In the genomic region with DNA sequence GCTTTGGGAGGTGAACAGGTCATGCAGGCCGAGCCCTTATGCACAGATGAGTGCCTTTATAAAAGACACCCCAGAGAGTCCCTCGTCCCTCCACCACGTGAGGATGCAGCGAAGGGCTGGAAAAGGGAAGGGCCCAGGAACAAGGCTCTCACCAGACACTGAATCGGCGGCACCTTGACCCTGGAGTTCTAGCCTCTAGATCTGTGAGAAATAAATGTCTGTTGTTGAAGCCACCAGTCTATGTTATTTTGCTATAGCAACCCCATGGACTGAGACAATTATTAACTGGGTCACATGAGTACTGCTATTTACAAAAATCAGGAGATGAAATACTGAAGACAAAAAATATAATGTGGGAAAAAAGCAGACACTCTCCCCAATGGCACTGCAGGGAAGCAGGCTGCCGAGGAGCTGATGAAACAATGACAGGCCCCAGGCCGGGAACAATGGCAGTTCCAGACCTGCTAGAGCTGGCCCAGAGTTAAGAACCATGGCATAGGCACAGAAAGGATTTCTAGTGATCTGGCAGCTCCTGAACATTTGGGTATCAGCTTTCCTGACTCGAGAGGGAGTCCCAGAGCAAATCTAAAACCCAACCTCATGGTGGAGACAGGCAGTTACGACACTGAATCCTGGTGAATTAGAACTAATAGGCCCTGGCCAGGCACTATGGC, we compare ENCODE assay signal across 20 cellular contexts. TPM values are rescaled to one million over a fixed set of nuclear protein-coding genes. Genes with fewer than 3 reads are reported as not detected.
DNase-seq lines count a peak whose midpoint lies in the region; ATAC-seq and TF ChIP-seq lines count a peak whose summit lies in the region.
"Had no signal": no experiment of that assay in that cellular context is flagged by ENCODE, and none has a peak within 500 bp of the region (broad histone marks: within the 10 kb centered on the region; RNA-seq: fewer than 3 reads in every experiment).

No MANE protein-coding gene starts in this region.

- no peak overlapping the region for H3K4me3 Mint-ChIP-seq in type B pancreatic cell
- H3K4me3 Mint-ChIP-seq: activated B cell treated with CpG ODN at 0.5 μM for 24 hours; activated naive CD8-positive, alpha-beta T cell treated with anti-CD3 and anti-CD28 coated beads, Interleukin-2, amount 10 ng/mL, durations not matched to agents 7 days and 5 days had no signal

- no peak overlapping the region for H3K4ac ChIP-seq in mesendoderm (ENCODE audit: low read depth, low read length)

- H3K4me2 ChIP-seq in mesendoderm (ENCODE audit: low read length): no peak overlapping the region

- H3K18ac ChIP-seq in mesendoderm (ENCODE audit: low read length): no peak overlapping the region

- TF ChIP-seq POLR2A in heart left ventricle (IDR thresholded peaks at IDR 0.05): no peak

- H3K36me3 Mint-ChIP-seq in type B pancreatic cell: peaks cover 10% of the 10 kb centered on the region

- 83 to 91% (median 89%) methylated on average over 10 of the region's 10 CpGs for WGBS in heart left ventricle, 4 donors
- WGBS in right cardiac atrium: 92% methylated on average over 10 of the region's 10 CpGs
- WGBS in mesendoderm (ENCODE audit: extremely low coverage, insufficient coverage, low lambda C conversion rate): no CpG with 5 or more reads among the region's 10 CpGs

- H3K9me3 Mint-ChIP-seq in type B pancreatic cell: no peaks in the 10 kb centered on the region
- H3K9me3 Mint-ChIP-seq: activated B cell treated with CpG ODN at 0.5 μM for 24 hours; activated naive CD8-positive, alpha-beta T cell treated with anti-CD3 and anti-CD28 coated beads, Interleukin-2, amount 10 ng/mL, durations not matched to agents 7 days and 5 days had no signal

- H3K4me1 ChIP-seq in heart left ventricle (peaks cover 0 to 11% (median 0%) of the 10 kb centered on the region in 12 donors), right cardiac atrium (ENCODE audit: control insufficient read depth, insufficient read depth, low read length) (no peaks in the 10 kb centered on the region), left ventricle myocardium inferior (peaks cover 12% of the 10 kb centered on the region), mesendoderm (ENCODE audit: control insufficient read depth, low read depth, low read length) (no peaks in the 10 kb centered on the region)
- H3K4me1 ChIP-seq: right lobe of liver, testis had no signal

- no peak overlapping the region for H2BK5ac ChIP-seq in mesendoderm (ENCODE audit: low read length)

- H2BK120ac ChIP-seq in mesendoderm (ENCODE audit: low read depth, low read length): no peak overlapping the region

- no peaks in the 10 kb centered on the region for H3K79me2 ChIP-seq in mesendoderm (ENCODE audit: control insufficient read depth, insufficient read depth, low read length)

- H3K4me3 ChIP-seq in heart left ventricle: no peak overlapping the region
- no peak overlapping the region for H3K4me3 ChIP-seq in right cardiac atrium (ENCODE audit: low read length)
- H3K4me3 ChIP-seq in left ventricle myocardium inferior: no peak overlapping the region
- H3K4me3 ChIP-seq in mesendoderm (ENCODE audit: low read length): no peak overlapping the region
- H3K4me3 ChIP-seq: right lobe of liver, testis had no signal

- H3K27me3 ChIP-seq in heart left ventricle: no peaks in the 10 kb centered on the region
- no peaks in the 10 kb centered on the region for H3K27me3 ChIP-seq in right cardiac atrium (ENCODE audit: control insufficient read depth, insufficient read depth)
- H3K27me3 ChIP-seq in left ventricle myocardium inferior (ENCODE audit: low read depth): no peaks in the 10 kb centered on the region
- H3K27me3 ChIP-seq in mesendoderm (ENCODE audit: insufficient read depth, low read length, poor library complexity): no peaks in the 10 kb centered on the region
- H3K27me3 ChIP-seq: right lobe of liver, testis had no signal

- H3K27ac Mint-ChIP-seq in type B pancreatic cell: peak overlapping the region; percentile 36
- H3K27ac Mint-ChIP-seq: activated B cell treated with CpG ODN at 0.5 μM for 24 hours; activated naive CD8-positive, alpha-beta T cell treated with anti-CD3 and anti-CD28 coated beads, Interleukin-2, amount 10 ng/mL, durations not matched to agents 7 days and 5 days had no signal

- intact Hi-C loops in heart left ventricle (cut with DNase I): no loop called here
- intact Hi-C loops in right cardiac atrium (cut with DNase I): no loop called here
- intact Hi-C loops in left ventricle myocardium inferior (cut with micrococcal nuclease): no loop called here

- no peak overlapping the region for H4K5ac ChIP-seq in mesendoderm (ENCODE audit: low read length)

- no peak overlapping the region for H4K8ac ChIP-seq in mesendoderm (ENCODE audit: low read depth, low read length)

- DNase-seq in heart left ventricle (no peak), right cardiac atrium (no peak), left ventricle myocardium inferior (no peak), mesendoderm (peak; percentile 17), type B pancreatic cell (ENCODE audit: extremely low spot score, unreplicated experiment) (no peak), NCI-H1092 (lab: John Stamatoyannopoulos, UW) (no peak)
- DNase-seq in activated naive CD4-positive, alpha-beta T cell treated with anti-CD3 and anti-CD28 coated beads, Interleukin-2, amount 50 U/mL, for 16 hours: no peak
- DNase-seq: activated B cell treated with CpG ODN at 0.5 μM for 24 hours; activated naive CD8-positive, alpha-beta T cell treated with anti-CD3 and anti-CD28 coated beads, Interleukin-2, amount 10 ng/mL, durations not matched to agents 7 days and 5 days; COR-L47; Karpas-422; NCI-H1048; NCI-H187; occipital lobe; right lobe of liver; stimulated activated CD4-positive, alpha-beta T cell treated with anti-CD3 and anti-CD28 coated beads, Interleukin-12 subunit alpha, Interleukin-12 subunit beta, amount 100 ng/mL, for 4 hours; stimulated activated naive CD4-positive, alpha-beta T cell treated with Interleukin-2 at 50 U/mL for 16 hours; T1000; testis had no signal

- peak in 3 of 4 donors; percentile 33 to 76 (median 47) for ATAC-seq in heart left ventricle
- ATAC-seq in right cardiac atrium: no peak
- ATAC-seq in HG03108 (IDR thresholded peaks at IDR 0.05; ENCODE audit: unreplicated experiment): no peak

- no peaks in the 10 kb centered on the region for H3K79me1 ChIP-seq in mesendoderm (ENCODE audit: low read length)

- H3K27ac ChIP-seq in heart left ventricle (peak overlapping the region in 1 of 12 donors; percentile 30), right cardiac atrium (ENCODE audit: low read length) (no peak overlapping the region), left ventricle myocardium inferior (replicated peaks) (peak overlapping the region; percentile 24), mesendoderm (ENCODE audit: low read depth, low read length) (no peak overlapping the region)
- H3K27ac ChIP-seq: right lobe of liver, testis had no signal

- TF ChIP-seq CTCF in heart left ventricle (IDR thresholded peaks at IDR 0.05) (no peak), left ventricle myocardium inferior (IDR thresholded peaks at IDR 0.05; ENCODE audit: borderline replicate concordance) (no peak), type B pancreatic cell (conservative IDR thresholded peaks at IDR 0.05) (no peak)

- H2AK5ac ChIP-seq in mesendoderm (ENCODE audit: low read length): no peak overlapping the region

- H3K4me1 Mint-ChIP-seq in type B pancreatic cell (ENCODE audit: unreplicated experiment): no peaks in the 10 kb centered on the region
- H3K4me1 Mint-ChIP-seq: activated B cell treated with CpG ODN at 0.5 μM for 24 hours; activated naive CD8-positive, alpha-beta T cell treated with anti-CD3 and anti-CD28 coated beads, Interleukin-2, amount 10 ng/mL, durations not matched to agents 7 days and 5 days had no signal

- H3K36me3 ChIP-seq in heart left ventricle (peaks cover 0 to 89% (median 76%) of the 10 kb centered on the region in 9 donors), left ventricle myocardium inferior (peaks cover 82% of the 10 kb centered on the region), mesendoderm (ENCODE audit: control insufficient read depth, insufficient read depth, low read length) (peaks cover 8% of the 10 kb centered on the region)

- H3K9me3 ChIP-seq in heart left ventricle (no peaks in the 10 kb centered on the region), right cardiac atrium (ENCODE audit: control insufficient read depth, low read length) (no peaks in the 10 kb centered on the region), left ventricle myocardium inferior (replicated peaks) (no peaks in the 10 kb centered on the region)
- H3K9me3 ChIP-seq: right lobe of liver, testis had no signal

- no peak overlapping the region for H2BK15ac ChIP-seq in mesendoderm (replicated peaks; ENCODE audit: low read depth)

- no peaks in the 10 kb centered on the region for H3K27me3 Mint-ChIP-seq in type B pancreatic cell
- H3K27me3 Mint-ChIP-seq: activated B cell treated with CpG ODN at 0.5 μM for 24 hours; activated naive CD8-positive, alpha-beta T cell treated with anti-CD3 and anti-CD28 coated beads, Interleukin-2, amount 10 ng/mL, durations not matched to agents 7 days and 5 days had no signal

- H3K23ac ChIP-seq in mesendoderm (ENCODE audit: low read length): no peak overlapping the region

- no peak overlapping the region for H3K56ac ChIP-seq in mesendoderm (ENCODE audit: low read length)

- no peak overlapping the region for H3K9ac ChIP-seq in mesendoderm (ENCODE audit: low read length)

RNA-seq across cellular contexts. Expression of a gene that starts 17.8 kb away (rescaled TPM):
- total RNA-seq in heart left ventricle (10 to 100 TPM; 30.8 to 73.8 (median 47.5) TPM), right cardiac atrium (10 to 100 TPM; 49.0 to 67.2 (median 56.4) TPM), left ventricle myocardium inferior (59.4 TPM), type B pancreatic cell (ENCODE audit: low replicate concordance) (63.3 and 105 TPM in 2 replicates)
- polyA plus RNA-seq in heart left ventricle (10 to 100 TPM; 17.9 to 20.0 TPM), right cardiac atrium (20.4 TPM)
- polyA plus RNA-seq in mesendoderm (2013, experiment 1 of 2): 34.7 TPM
- polyA plus RNA-seq in mesendoderm (2013, experiment 2 of 2): 35.7 TPM

RNA-seq across cellular contexts. Expression of a gene that starts 29.1 kb away (rescaled TPM):
- total RNA-seq in heart left ventricle: 10 to 100 TPM; 12.2 to 37.0 (median 21.5) TPM
- 10 to 100 TPM; 16.7 to 22.8 TPM for polyA plus RNA-seq in heart left ventricle
- total RNA-seq in right cardiac atrium: 10 to 100 TPM; 11.0 to 18.2 (median 13.7) TPM
- 15.9 TPM for polyA plus RNA-seq in right cardiac atrium
- 21.1 TPM for total RNA-seq in left ventricle myocardium inferior
- 20.5 TPM for polyA plus RNA-seq in mesendoderm (2013, experiment 1 of 2)
- 18.2 TPM for polyA plus RNA-seq in mesendoderm (2013, experiment 2 of 2)
- 24.4 and 25.3 TPM in 2 replicates for total RNA-seq in type B pancreatic cell (ENCODE audit: low replicate concordance)

RNA-seq across cellular contexts. Expression of a gene that starts 29.4 kb away (rescaled TPM):
- total RNA-seq in heart left ventricle (100 to 1,000 TPM in 2 of 9 donors, 10 to 100 TPM in 7; 42.0 to 116 (median 57.7) TPM), right cardiac atrium (10 to 100 TPM; 47.8 to 69.5 (median 61.8) TPM), left ventricle myocardium inferior (61.4 TPM), type B pancreatic cell (ENCODE audit: low replicate concordance) (91.9 and 97.6 TPM in 2 replicates)
- polyA plus RNA-seq in heart left ventricle (10 to 100 TPM; 17.9 to 40.2 TPM), right cardiac atrium (20.3 TPM)
- 45.0 TPM for polyA plus RNA-seq in mesendoderm (2013, experiment 1 of 2)
- 45.0 TPM for polyA plus RNA-seq in mesendoderm (2013, experiment 2 of 2)

Comparison
In these comparisons a context has a peak if more than half of its experiments do, and no peak if none do; other contexts are left out.
1. ATAC-seq: peak in heart left ventricle (3 of 4); none in right cardiac atrium (0 of 2) and HG03108 (single experiment).